ENCODE assay signal across 8 cellular contexts in genomic region chr5:139651863-139652787, GRCh38. TPM values are rescaled to one million over a fixed set of nuclear protein-coding genes. Genes with fewer than 3 reads are reported as not detected.
A peak's percentile ranks its signal among the peaks of the same experiment; 100 is the strongest.
DNase-seq lines count a peak whose midpoint lies in the region; ATAC-seq and TF ChIP-seq lines count a peak whose summit lies in the region.

No MANE protein-coding gene starts in this region.

- peak overlapping the region; percentile 36 for H2BK5ac ChIP-seq in mesenchymal stem cell (ENCODE audit: low read depth, low read length, poor library complexity, severe bottlenecking)

- H4K91ac ChIP-seq in mesenchymal stem cell (ENCODE audit: low read length): peak overlapping the region; percentile 70

- RAD21 ChIA-PET in HCT116 (lab: Charles Lee; ENCODE audit: low non-redundant PET in 1 of 2, low total read pairs in 2 of 2, uncharacterized antibody in 2 of 2, unreplicated experiment in 2 of 2): interaction anchor here (0.6 to 1.1 kb wide), 4 partner anchors 15 to 92 kb away, joined by 3 to 5 read pairs (median 4); no protein-coding TSS in a partner anchor

- H4K20me1 ChIP-seq in HCT116 (ENCODE audit: insufficient read depth): peaks cover 6% of the 10 kb centered on the region; the same call in 1 of the 2 replicates

- POLR2A ChIA-PET in HCT116 (lab: Charles Lee): interaction anchor here (0.7 to 1.7 kb wide), 4 partner anchors 8 to 109 kb away, joined by 3 to 7 read pairs (median 3); partner anchors contain the start of gene UBE2D2
- POLR2A ChIA-PET in activated CD8-positive, alpha-beta T cell treated with anti-CD3 and anti-CD28 coated beads, Interleukin-2, amount 10 ng/mL, durations not matched to agents 7 days and 5 days (lab: Charles Lee): interaction anchor here (1.2 kb wide), 1 partner anchor 16 kb away, joined by 4 read pairs; no protein-coding TSS in a partner anchor

- peak overlapping the region; percentile 79 for H4K8ac ChIP-seq in mesenchymal stem cell (ENCODE audit: low read length)

- H3K9me3 Mint-ChIP-seq in activated CD8-positive, alpha-beta T cell treated with anti-CD3 and anti-CD28 coated beads, Interleukin-2, amount 10 ng/mL, durations not matched to agents 7 days and 5 days (ENCODE audit: insufficient read depth): no peaks in the 10 kb centered on the region
- H3K9me3 Mint-ChIP-seq in endothelial cell (ENCODE audit: unreplicated experiment): no peaks in the 10 kb centered on the region
- no peaks in the 10 kb centered on the region for H3K9me3 Mint-ChIP-seq in stimulated activated effector memory CD8-positive, alpha-beta T cell treated with anti-CD3 and anti-CD28 coated beads, Interleukin-12 subunit alpha, Interleukin-12 subunit beta, amount 100 ng/mL, for 72 hours

- H3K9ac ChIP-seq in HCT116 (ENCODE audit: low read length) (peak overlapping the region; percentile 57), mesenchymal stem cell (ENCODE audit: low read length) (peak overlapping the region; percentile 85)

- DNase-seq in GM13977 (ENCODE audit: low spot score) (peak; percentile 96), HCT116 (ENCODE audit: low read depth, low spot score) (no peak), NB4 (ENCODE audit: low read depth) (peak; percentile 43), endothelial cell (ENCODE audit: low spot score) (peak; percentile 42), mesenchymal stem cell (peak; percentile 96), NCI-H2107 (lab: John Stamatoyannopoulos, UW) (no peak)
- DNase-seq in activated CD8-positive, alpha-beta T cell treated with anti-CD3 and anti-CD28 coated beads, Interleukin-2, amount 10 ng/mL, durations not matched to agents 7 days and 5 days: peak; percentile 76
- peak in 1 of 2 donors; percentile 80 for DNase-seq in stimulated activated effector memory CD8-positive, alpha-beta T cell treated with anti-CD3 and anti-CD28 coated beads, Interleukin-12 subunit alpha, Interleukin-12 subunit beta, amount 100 ng/mL, for 72 hours (ENCODE audit: low spot score in 2 of 2)

- no peak overlapping the region for H3K23ac ChIP-seq in mesenchymal stem cell (ENCODE audit: low read length in 2 of 2)

- no peak overlapping the region for H3K14ac ChIP-seq in mesenchymal stem cell (ENCODE audit: low read length in 2 of 2)

- H3K27me3 Mint-ChIP-seq in activated CD8-positive, alpha-beta T cell treated with anti-CD3 and anti-CD28 coated beads, Interleukin-2, amount 10 ng/mL, durations not matched to agents 7 days and 5 days (ENCODE audit: low read depth): peaks cover 41% of the 10 kb centered on the region
- H3K27me3 Mint-ChIP-seq in endothelial cell (ENCODE audit: unreplicated experiment): peaks cover 9% of the 10 kb centered on the region

- H3K4me3 ChIP-seq in HCT116 (replicated peaks in 1 of 2; ENCODE audit: low read depth in 1 of 2, low read length in 2 of 2): peak overlapping the region; percentile 17 to 46
- H3K4me3 ChIP-seq in NB4 (ENCODE audit: low read depth, low read length): peak overlapping the region; percentile 43
- H3K4me3 ChIP-seq in mesenchymal stem cell (ENCODE audit: insufficient read depth in 1 of 2, low read depth in 1 of 2, low read length in 2 of 2): peak overlapping the region; percentile 46 to 87

- peak overlapping the region; percentile 87 for H2BK120ac ChIP-seq in mesenchymal stem cell (ENCODE audit: low read depth, low read length)

- peak; percentile 67 for ATAC-seq in HCT116
- ATAC-seq in activated CD8-positive, alpha-beta T cell treated with anti-CD3 and anti-CD28 coated beads, Interleukin-2, amount 10 ng/mL, durations not matched to agents 7 days and 5 days: peak; percentile 46
- ATAC-seq in stimulated activated effector memory CD8-positive, alpha-beta T cell treated with anti-CD3 and anti-CD28 coated beads, Interleukin-12 subunit alpha, Interleukin-12 subunit beta, amount 100 ng/mL, for 72 hours: peak; percentile 69

- peak overlapping the region; percentile 59 to 80 for H2BK12ac ChIP-seq in mesenchymal stem cell (ENCODE audit: low read length in 2 of 2)

- H3K27ac ChIP-seq in HCT116 (ENCODE audit: low read depth, low read length) (peak overlapping the region; percentile 88), mesenchymal stem cell (ENCODE audit: low read length, poor library complexity, severe bottlenecking) (peak overlapping the region; percentile 92)

- no peaks in the 10 kb centered on the region for H3K9me2 ChIP-seq in HCT116 (ENCODE audit: insufficient read depth)

- H3K9me3 ChIP-seq in HCT116 (ENCODE audit: control insufficient read depth in 1 of 2, insufficient read depth in 1 of 2, low read depth in 1 of 2, low read length in 2 of 2) (no peaks in the 10 kb centered on the region), mesenchymal stem cell (ENCODE audit: control insufficient read depth, low read length) (no peaks in the 10 kb centered on the region)

- H3K36me3 ChIP-seq in HCT116 (ENCODE audit: control insufficient read depth in 1 of 2, insufficient read depth in 2 of 2, low read length in 2 of 2) (no peaks in the 10 kb centered on the region), mesenchymal stem cell (ENCODE audit: control insufficient read depth in 1 of 2, insufficient read depth in 2 of 2, low read depth in 1 of 2, low read length in 2 of 2) (peaks cover 0 to 30% of the 10 kb centered on the region in 2 experiments)

- TF ChIP-seq CTCF in GM13977 (IDR thresholded peaks at IDR 0.05; ENCODE audit: extremely low read depth, insufficient read depth, missing control alignments) (no peak), HCT116 (IDR thresholded peaks at IDR 0.05 in 2 of 3, conservative IDR thresholded peaks at IDR 0.05 in 1 of 3; ENCODE audit: borderline replicate concordance in 1 of 3, insufficient read depth in 1 of 3, low read depth in 2 of 3, low read length in 2 of 3) (no peak), NB4 (IDR thresholded peaks at IDR 0.05; ENCODE audit: low read depth, low read length) (no peak), endothelial cell (IDR thresholded peaks at IDR 0.05; ENCODE audit: unreplicated experiment) (no peak)

- no TSS peak for BruUV-seq in HCT116 (replicated peaks; lab: Mats Ljungman, UMichigan)

- in situ Hi-C loops in GM13977 (cut with MboI; ENCODE audit: low pct_unique_long_range_greater_than_20kb, low sequenced_read_pairs, unreplicated experiment): no loop called here

- no peak for TF ChIP-seq POLR2A in HCT116 (IDR thresholded peaks at IDR 0.05; ENCODE audit: borderline replicate concordance, extremely low read depth, insufficient read depth, insufficient read length)
- no peak for TF ChIP-seq POLR2A in NB4 (IDR thresholded peaks at IDR 0.05; ENCODE audit: extremely low read depth, insufficient read length)

- no peaks in the 10 kb centered on the region for H3K36me3 Mint-ChIP-seq in activated CD8-positive, alpha-beta T cell treated with anti-CD3 and anti-CD28 coated beads, Interleukin-2, amount 10 ng/mL, durations not matched to agents 7 days and 5 days (ENCODE audit: low read depth)
- peaks cover 3% of the 10 kb centered on the region for H3K36me3 Mint-ChIP-seq in endothelial cell (ENCODE audit: low read depth, unreplicated experiment)
- peaks cover 8% of the 10 kb centered on the region for H3K36me3 Mint-ChIP-seq in stimulated activated effector memory CD8-positive, alpha-beta T cell treated with anti-CD3 and anti-CD28 coated beads, Interleukin-12 subunit alpha, Interleukin-12 subunit beta, amount 100 ng/mL, for 72 hours

- H2BK15ac ChIP-seq in mesenchymal stem cell (ENCODE audit: low read depth, poor library complexity, severe bottlenecking): peak overlapping the region; percentile 18

- H3K4me1 Mint-ChIP-seq in activated CD8-positive, alpha-beta T cell treated with anti-CD3 and anti-CD28 coated beads, Interleukin-2, amount 10 ng/mL, durations not matched to agents 7 days and 5 days (ENCODE audit: low read depth): peaks cover 54% of the 10 kb centered on the region
- H3K4me1 Mint-ChIP-seq in endothelial cell (ENCODE audit: unreplicated experiment): peaks cover 61% of the 10 kb centered on the region
- H3K4me1 Mint-ChIP-seq in stimulated activated effector memory CD8-positive, alpha-beta T cell treated with anti-CD3 and anti-CD28 coated beads, Interleukin-12 subunit alpha, Interleukin-12 subunit beta, amount 100 ng/mL, for 72 hours: peaks cover 66% of the 10 kb centered on the region

- no peak for TF ChIP-seq RAD21 in HCT116 (IDR thresholded peaks at IDR 0.05; ENCODE audit: low read depth)

- H3K4me1 ChIP-seq in HCT116 (ENCODE audit: control insufficient read depth in 1 of 2, insufficient read depth in 2 of 2, low read length in 2 of 2) (peaks cover 72 to 84% of the 10 kb centered on the region in 2 experiments), mesenchymal stem cell (ENCODE audit: control insufficient read depth, insufficient read depth, low read depth, low read length) (peaks cover 37% of the 10 kb centered on the region)

- H3K27me3 ChIP-seq in HCT116 (ENCODE audit: insufficient read depth, low read length): no peaks in the 10 kb centered on the region
- H3K27me3 ChIP-seq in mesenchymal stem cell (ENCODE audit: control insufficient read depth in 1 of 2, insufficient read depth in 1 of 2, low read length in 2 of 2): no peaks in the 10 kb centered on the region

- H2AFZ ChIP-seq in HCT116 (ENCODE audit: low read depth, low read length, poor library complexity, severe bottlenecking): no peak overlapping the region
- no peak overlapping the region for H2AFZ ChIP-seq in mesenchymal stem cell (ENCODE audit: low read depth, low read length)

- H3K4me2 ChIP-seq in HCT116 (ENCODE audit: low read length) (peak overlapping the region; percentile 84), mesenchymal stem cell (ENCODE audit: low read length, poor library complexity, severe bottlenecking) (peak overlapping the region; percentile 52)

- CTCF ChIA-PET in HCT116 (lab: Charles Lee): interaction anchor here (0.6 to 1.3 kb wide), 4 partner anchors 14 to 111 kb away, joined by 3 to 5 read pairs (median 4); no protein-coding TSS in a partner anchor
- CTCF ChIA-PET in activated CD8-positive, alpha-beta T cell treated with anti-CD3 and anti-CD28 coated beads, Interleukin-2, amount 10 ng/mL, durations not matched to agents 7 days and 5 days (lab: Charles Lee): interaction anchor here (1.0 to 8.8 kb wide), 5 partner anchors 17 to 230 kb away, joined by 3 to 100 read pairs (median 4); no protein-coding TSS in a partner anchor

- H3K79me2 ChIP-seq in HCT116 (ENCODE audit: insufficient read depth, low read length): peaks cover 82% of the 10 kb centered on the region

- H3K4me3 Mint-ChIP-seq in activated CD8-positive, alpha-beta T cell treated with anti-CD3 and anti-CD28 coated beads, Interleukin-2, amount 10 ng/mL, durations not matched to agents 7 days and 5 days: no peak overlapping the region
- H3K4me3 Mint-ChIP-seq in endothelial cell (ENCODE audit: unreplicated experiment): peak overlapping the region; percentile 44
- H3K4me3 Mint-ChIP-seq in stimulated activated effector memory CD8-positive, alpha-beta T cell treated with anti-CD3 and anti-CD28 coated beads, Interleukin-12 subunit alpha, Interleukin-12 subunit beta, amount 100 ng/mL, for 72 hours: peak overlapping the region; percentile 93

- H3K79me1 ChIP-seq in mesenchymal stem cell (replicated peaks; ENCODE audit: low read length, poor library complexity, severe bottlenecking): no peaks in the 10 kb centered on the region

- peak overlapping the region; percentile 85 to 88 for H3K4ac ChIP-seq in mesenchymal stem cell (ENCODE audit: low read depth in 1 of 2, low read length in 2 of 2)

- H3K27ac Mint-ChIP-seq in activated CD8-positive, alpha-beta T cell treated with anti-CD3 and anti-CD28 coated beads, Interleukin-2, amount 10 ng/mL, durations not matched to agents 7 days and 5 days: peak overlapping the region; percentile 31
- peak overlapping the region; percentile 24 for H3K27ac Mint-ChIP-seq in endothelial cell (ENCODE audit: unreplicated experiment)
- peak overlapping the region; percentile 29 for H3K27ac Mint-ChIP-seq in stimulated activated effector memory CD8-positive, alpha-beta T cell treated with anti-CD3 and anti-CD28 coated beads, Interleukin-12 subunit alpha, Interleukin-12 subunit beta, amount 100 ng/mL, for 72 hours

- WGBS in mesenchymal stem cell: 4% methylated on average over 3 of the region's 23 CpGs

- H2AK5ac ChIP-seq in mesenchymal stem cell (ENCODE audit: low read length, severe bottlenecking): peak overlapping the region; percentile 67

- intact Hi-C loops in HCT116 (cut with micrococcal nuclease): no loop called here

- peak overlapping the region; percentile 74 to 91 for H3K18ac ChIP-seq in mesenchymal stem cell (ENCODE audit: low read depth in 1 of 2, low read length in 2 of 2)

RNA-seq across cellular contexts. Expression of gene CXXC5, which starts 4.0 kb away (rescaled TPM):
- total RNA-seq in HCT116 (2021; ENCODE audit: unreplicated experiment) (43.1 TPM), endothelial cell (ENCODE audit: unreplicated experiment) (37.3 TPM)
- 34.4 and 46.2 TPM in 2 replicates for polyA plus RNA-seq in HCT116 (2012)
- total RNA-seq in activated CD8-positive, alpha-beta T cell treated with anti-CD3 and anti-CD28 coated beads, Interleukin-2, amount 10 ng/mL, durations not matched to agents 7 days and 5 days: 1 to 10 TPM; 1.2 to 2.0 TPM
- polyA plus RNA-seq in mesenchymal stem cell (2013, experiment 1 of 2): 75.1 TPM
- 76.7 TPM for polyA plus RNA-seq in mesenchymal stem cell (2013, experiment 2 of 2)

Comparison
In these comparisons a context has a peak if more than half of its experiments do, and no peak if none do; other contexts are left out.
1. DNase-seq: peak in GM13977 (single experiment), NB4 (single experiment), activated CD8-positive, alpha-beta T cell treated with anti-CD3 and anti-CD28 coated beads, Interleukin-2, amount 10 ng/mL, durations not matched to agents 7 days and 5 days (single experiment), endothelial cell (single experiment) and mesenchymal stem cell (single experiment); none in HCT116 (single experiment) and NCI-H2107 (single experiment).
2. RNA of gene CXXC5, which starts 4.0 kb away (total RNA-seq): 43.1 TPM in HCT116 (single experiment) and 37.3 TPM in endothelial cell (single experiment); 1.2 to 2.0 TPM in activated CD8-positive, alpha-beta T cell treated with anti-CD3 and anti-CD28 coated beads, Interleukin-2, amount 10 ng/mL, durations not matched to agents 7 days and 5 days; every median in the first group is over 10 times any median in the second.
3. Peak in every context shown above with its lines, with median percentiles within 50 percentile points of each other: ATAC-seq, H3K4me3 ChIP-seq and H3K27ac Mint-ChIP-seq.